ENCODE assay signal across 1 cellular context in the genomic region with DNA sequence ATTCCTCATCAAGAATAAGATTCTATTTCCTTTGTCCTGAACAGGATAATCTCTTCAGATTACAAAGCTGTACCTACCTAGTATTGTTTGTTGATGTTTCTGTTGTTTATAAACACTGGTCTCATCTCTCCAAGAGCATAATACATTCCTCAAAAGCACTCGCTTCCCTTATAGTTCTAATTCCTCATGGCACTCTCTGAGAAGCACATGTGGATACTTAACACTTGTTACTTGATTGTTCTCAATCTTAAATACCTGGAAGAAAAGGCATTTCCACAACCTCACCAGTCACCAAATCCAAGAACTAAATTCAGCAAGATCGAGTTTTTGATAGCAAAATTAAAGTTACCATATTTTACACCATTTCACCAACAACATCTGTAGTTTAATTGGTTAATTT.
TF ChIP-seq lines count a peak whose summit lies in the region.

No MANE protein-coding gene starts in this region.

TF ChIP-seq in HCT116, 20 proteins besides CTCF, POLR2A, EP300 and RAD21 (continued from another document):
- TF ChIP-seq ATF3 (IDR thresholded peaks at IDR 0.05) (no peak), TCF7L2 (IDR thresholded peaks at IDR 0.05; ENCODE audit: borderline replicate concordance, extremely low read depth, insufficient read depth, insufficient read length) (no peak), ZFX (IDR thresholded peaks at IDR 0.05) (no peak), YY1 (IDR thresholded peaks at IDR 0.05; ENCODE audit: extremely low read depth, insufficient replicate concordance, low read depth, low read length) (no peak), ZNF274 (IDR thresholded peaks at IDR 0.05; ENCODE audit: low read depth, low read length) (no peak), ZBTB33 (IDR thresholded peaks at IDR 0.05; ENCODE audit: extremely low read depth, insufficient replicate concordance, low read length) (no peak), SP1 (IDR thresholded peaks at IDR 0.05; ENCODE audit: low read depth) (no peak), CEBPB (IDR thresholded peaks at IDR 0.05; ENCODE audit: low read depth) (no peak), CBX3 (IDR thresholded peaks at IDR 0.05; ENCODE audit: low read depth) (no peak), EZH2phosphoT487 (IDR thresholded peaks at IDR 0.05; ENCODE audit: borderline replicate concordance) (no peak), EZH2 (IDR thresholded peaks at IDR 0.05) (no peak), JUND (IDR thresholded peaks at IDR 0.05) (no peak)
- TF ChIP-seq, protein P1, sequence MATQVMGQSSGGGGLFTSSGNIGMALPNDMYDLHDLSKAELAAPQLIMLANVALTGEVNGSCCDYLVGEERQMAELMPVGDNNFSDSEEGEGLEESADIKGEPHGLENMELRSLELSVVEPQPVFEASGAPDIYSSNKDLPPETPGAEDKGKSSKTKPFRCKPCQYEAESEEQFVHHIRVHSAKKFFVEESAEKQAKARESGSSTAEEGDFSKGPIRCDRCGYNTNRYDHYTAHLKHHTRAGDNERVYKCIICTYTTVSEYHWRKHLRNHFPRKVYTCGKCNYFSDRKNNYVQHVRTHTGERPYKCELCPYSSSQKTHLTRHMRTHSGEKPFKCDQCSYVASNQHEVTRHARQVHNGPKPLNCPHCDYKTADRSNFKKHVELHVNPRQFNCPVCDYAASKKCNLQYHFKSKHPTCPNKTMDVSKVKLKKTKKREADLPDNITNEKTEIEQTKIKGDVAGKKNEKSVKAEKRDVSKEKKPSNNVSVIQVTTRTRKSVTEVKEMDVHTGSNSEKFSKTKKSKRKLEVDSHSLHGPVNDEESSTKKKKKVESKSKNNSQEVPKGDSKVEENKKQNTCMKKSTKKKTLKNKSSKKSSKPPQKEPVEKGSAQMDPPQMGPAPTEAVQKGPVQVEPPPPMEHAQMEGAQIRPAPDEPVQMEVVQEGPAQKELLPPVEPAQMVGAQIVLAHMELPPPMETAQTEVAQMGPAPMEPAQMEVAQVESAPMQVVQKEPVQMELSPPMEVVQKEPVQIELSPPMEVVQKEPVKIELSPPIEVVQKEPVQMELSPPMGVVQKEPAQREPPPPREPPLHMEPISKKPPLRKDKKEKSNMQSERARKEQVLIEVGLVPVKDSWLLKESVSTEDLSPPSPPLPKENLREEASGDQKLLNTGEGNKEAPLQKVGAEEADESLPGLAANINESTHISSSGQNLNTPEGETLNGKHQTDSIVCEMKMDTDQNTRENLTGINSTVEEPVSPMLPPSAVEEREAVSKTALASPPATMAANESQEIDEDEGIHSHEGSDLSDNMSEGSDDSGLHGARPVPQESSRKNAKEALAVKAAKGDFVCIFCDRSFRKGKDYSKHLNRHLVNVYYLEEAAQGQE (IDR thresholded peaks at IDR 0.05; ENCODE audit: low read depth) = no peak
